In genomic region chr9:6757132-6757987, GRCh38 we compare ENCODE assay signal across 1 cellular context.
TF ChIP-seq lines count a peak whose summit lies in the region.

Gene KDM4C (plus strand): TSS chr9:6757973. CDS start chr9:6792989, 35,016 bp downstream.

TF ChIP-seq in HepG2, 621 proteins besides CTCF, POLR2A, EP300 and RAD21 (continued from another document and continues in another):
- TF ChIP-seq ZBTB7A (CRISPR knock-in tag; IDR thresholded peaks at IDR 0.05), result peak; percentile 46; the same call in 1 of the 2 replicates
- no peak for TF ChIP-seq JUND (CRISPR knock-in tag; IDR thresholded peaks at IDR 0.05)
- peak; percentile 78; the same call in 1 of the 2 replicates for TF ChIP-seq ZSCAN29 (CRISPR knock-in tag; conservative IDR thresholded peaks at IDR 0.05)
- no peak for TF ChIP-seq MAZ (IDR thresholded peaks at IDR 0.05; ENCODE audit: borderline replicate concordance, low read depth, low read length)
- peak; percentile 86; the same call in 1 of the 2 replicates for TF ChIP-seq MAZ (CRISPR knock-in tag; IDR thresholded peaks at IDR 0.05; ENCODE audit: low read depth)
- TF ChIP-seq ZNF709 (CRISPR knock-in tag; IDR thresholded peaks at IDR 0.05), result peak; percentile 89
- TF ChIP-seq AGO2 (optimal IDR thresholded peaks at IDR 0.05; ENCODE audit: low read depth, low read length), result peak; percentile 84
- TF ChIP-seq ZNF776 (CRISPR knock-in tag; IDR thresholded peaks at IDR 0.05), result peak; percentile 85
- TF ChIP-seq IRF1 (CRISPR knock-in tag; IDR thresholded peaks at IDR 0.05; ENCODE audit: low read depth), result peak; percentile 81; the same call in 1 of the 2 replicates
- TF ChIP-seq LRRFIP1 (CRISPR knock-in tag; conservative IDR thresholded peaks at IDR 0.05), result no peak
- no peak for TF ChIP-seq HOMEZ (CRISPR knock-in tag; IDR thresholded peaks at IDR 0.05; ENCODE audit: low read depth)
- peak; percentile 77; the same call in 1 of the 2 replicates for TF ChIP-seq ZNF580 (CRISPR knock-in tag; IDR thresholded peaks at IDR 0.05; ENCODE audit: borderline replicate concordance, low read depth)
- TF ChIP-seq KDM6A (CRISPR knock-in tag; IDR thresholded peaks at IDR 0.05; ENCODE audit: low read depth), result no peak
- TF ChIP-seq ARID4A (CRISPR knock-in tag; IDR thresholded peaks at IDR 0.05; ENCODE audit: borderline replicate concordance), result peak; percentile 85; the same call in 1 of the 2 replicates
- TF ChIP-seq FOXA3 (CRISPR knock-in tag; IDR thresholded peaks at IDR 0.05), result peak; percentile 58
- TF ChIP-seq JUNB (CRISPR knock-in tag; IDR thresholded peaks at IDR 0.05; ENCODE audit: borderline replicate concordance), result no peak
- no peak for TF ChIP-seq AFF4 (CRISPR knock-in tag; IDR thresholded peaks at IDR 0.05)
- TF ChIP-seq ZNF260 (CRISPR knock-in tag; IDR thresholded peaks at IDR 0.05; ENCODE audit: borderline replicate concordance, low read depth), result no peak
- no peak for TF ChIP-seq ZNF652 (CRISPR knock-in tag; IDR thresholded peaks at IDR 0.05; ENCODE audit: borderline replicate concordance, low read depth)
- TF ChIP-seq GATAD1 (CRISPR knock-in tag; IDR thresholded peaks at IDR 0.05), result peak; percentile 84
- no peak for TF ChIP-seq IKZF1 (IDR thresholded peaks at IDR 0.05)
- TF ChIP-seq ZZZ3 (CRISPR knock-in tag; IDR thresholded peaks at IDR 0.05; ENCODE audit: borderline replicate concordance), result peak; percentile 81
- TF ChIP-seq REPIN1 (CRISPR knock-in tag; IDR thresholded peaks at IDR 0.05; ENCODE audit: borderline replicate concordance, low read depth), result peak; percentile 65
- TF ChIP-seq ESRRA (CRISPR knock-in tag; IDR thresholded peaks at IDR 0.05; ENCODE audit: low read depth), result peak; percentile 80; the same call in 1 of the 2 replicates
- no peak; the same call in none of the 2 replicates for TF ChIP-seq REL (CRISPR knock-in tag; conservative IDR thresholded peaks at IDR 0.05)
- TF ChIP-seq ZNF552 (CRISPR knock-in tag; IDR thresholded peaks at IDR 0.05; ENCODE audit: borderline replicate concordance), result 0 out of 2 replicates have a peak, but pooled peaks have one; percentile 60
- no peak for TF ChIP-seq ZNF549 (CRISPR knock-in tag; IDR thresholded peaks at IDR 0.05)
- peak; percentile 96 for TF ChIP-seq ZMYM4 (CRISPR knock-in tag; IDR thresholded peaks at IDR 0.05)
- 0 out of 2 replicates have a peak, but pooled peaks have one; percentile 79 for TF ChIP-seq ATF5 (CRISPR knock-in tag; IDR thresholded peaks at IDR 0.05; ENCODE audit: low read depth)
- TF ChIP-seq ATF7-NPFF (CRISPR knock-in tag; IDR thresholded peaks at IDR 0.05; ENCODE audit: low read depth), result peak; percentile 86
- TF ChIP-seq EZH2 (conservative IDR thresholded peaks at IDR 0.05; ENCODE audit: low read depth, low read length), result no peak
- 0 out of 2 replicates have a peak, but pooled peaks have one; percentile 65 for TF ChIP-seq KDM3A (CRISPR knock-in tag; IDR thresholded peaks at IDR 0.05; ENCODE audit: low read depth)
- 0 out of 2 replicates have a peak, but pooled peaks have one; percentile 35 for TF ChIP-seq ZNF629 (CRISPR knock-in tag; conservative IDR thresholded peaks at IDR 0.05)
- peak; percentile 42; the same call in 1 of the 2 replicates for TF ChIP-seq ZNF710 (CRISPR knock-in tag; IDR thresholded peaks at IDR 0.05; ENCODE audit: borderline replicate concordance)
- 0 out of 2 replicates have a peak, but pooled peaks have one; percentile 93 for TF ChIP-seq CC2D1A (CRISPR knock-in tag; IDR thresholded peaks at IDR 0.05)
- peak; percentile 58; the same call in 1 of the 2 replicates for TF ChIP-seq NR2C2 (CRISPR knock-in tag; IDR thresholded peaks at IDR 0.05; ENCODE audit: borderline replicate concordance)
- 0 out of 2 replicates have a peak, but pooled peaks have one; percentile 22 for TF ChIP-seq ZKSCAN8 (CRISPR knock-in tag; IDR thresholded peaks at IDR 0.05; ENCODE audit: borderline replicate concordance)
- 0 out of 2 replicates have a peak, but pooled peaks have one; percentile 15 for TF ChIP-seq NR0B2 (CRISPR knock-in tag; IDR thresholded peaks at IDR 0.05)
- TF ChIP-seq DZIP1 (CRISPR knock-in tag; IDR thresholded peaks at IDR 0.05), result peak; percentile 84
- TF ChIP-seq ZNF33B (CRISPR knock-in tag; IDR thresholded peaks at IDR 0.05), result no peak; the same call in 1 of the 2 replicates
- 0 out of 2 replicates have a peak, but pooled peaks have one; percentile 42 for TF ChIP-seq FLYWCH1 (CRISPR knock-in tag; IDR thresholded peaks at IDR 0.05)
